9 cellular contexts compared by ENCODE assay signal in the genomic region with DNA sequence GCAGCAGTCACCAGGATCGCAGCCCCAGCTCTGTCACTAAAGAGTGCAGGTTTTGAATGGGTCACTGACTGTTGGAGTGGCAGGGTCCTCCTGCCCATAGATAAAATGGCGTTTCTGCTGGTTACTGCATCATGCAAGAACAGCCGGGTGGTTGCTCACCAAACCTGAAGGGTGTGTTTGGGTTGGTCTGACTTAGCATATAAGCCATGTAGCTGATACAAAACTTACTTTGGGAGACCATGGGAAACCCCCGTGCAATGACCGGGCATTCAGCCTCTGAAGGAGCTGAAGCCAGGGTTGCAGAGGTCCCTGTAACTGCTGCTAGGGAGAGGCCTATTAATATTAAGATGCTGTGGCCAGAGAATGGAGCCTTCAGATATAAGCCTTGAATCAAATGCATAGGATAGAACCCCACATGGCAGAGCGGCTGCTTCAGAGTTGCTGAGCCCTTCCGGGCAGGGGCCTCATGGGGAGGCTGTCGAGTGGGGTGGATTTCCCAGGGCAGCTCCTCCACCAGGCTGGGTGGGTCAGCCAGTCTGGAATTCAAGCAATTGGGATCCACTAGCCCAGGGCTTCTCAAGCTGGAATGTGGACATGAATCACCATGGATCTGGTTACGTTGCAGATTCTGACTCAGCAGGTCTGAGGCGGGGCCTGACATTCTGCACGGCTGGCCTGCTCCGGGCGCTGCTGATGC.
DNase-seq lines count a peak whose midpoint lies in the region; ATAC-seq and TF ChIP-seq lines count a peak whose summit lies in the region.
"Had no signal": no experiment of that assay in that cellular context is flagged by ENCODE, and none has a peak within 500 bp of the region (broad histone marks: within the 10 kb centered on the region; RNA-seq: fewer than 3 reads in every experiment).

No MANE protein-coding gene starts in this region.

- H3K4me1 ChIP-seq in SJCRH30 = peaks cover 21% of the 10 kb centered on the region

- no peaks in the 10 kb centered on the region for H3K27me3 ChIP-seq in SJCRH30

- DNase-seq in GOT3 (lab: John Stamatoyannopoulos, UW) = peak; percentile 42
- peak; percentile 75 to 77 for DNase-seq in SJCRH30
- DNase-seq in fibroblast of mammary gland (ENCODE audit: low read depth) = peak; percentile 92
- no peak for DNase-seq in sciatic nerve (ENCODE audit: low spot score)
- DNase-seq in inferior parietal cortex (ENCODE audit: extremely low spot score) = no peak
- no peak for DNase-seq in DMS79 (lab: John Stamatoyannopoulos, UW)

- peak; percentile 24 for ATAC-seq in sciatic nerve
- no peak for ATAC-seq in GM18870 (IDR thresholded peaks at IDR 0.05; ENCODE audit: unreplicated experiment)
- ATAC-seq in HG02981 (IDR thresholded peaks at IDR 0.05; ENCODE audit: unreplicated experiment) = no peak

- peak overlapping the region; percentile 43 for H3K27ac ChIP-seq in SJCRH30
- H3K27ac ChIP-seq: KMS-11 had no signal

- no peaks in the 10 kb centered on the region for H3K9me3 ChIP-seq in SJCRH30 (replicated peaks)

- intact Hi-C loops in sciatic nerve (cut with DNase I) = no loop called here

- no peaks in the 10 kb centered on the region for H3K36me3 ChIP-seq in SJCRH30

- H3K4me3 ChIP-seq in SJCRH30 = no peak overlapping the region
- no peak overlapping the region for H3K4me3 ChIP-seq in fibroblast of mammary gland (ENCODE audit: control insufficient read depth, low read depth, low read length)

- peak; percentile 12 for TF ChIP-seq CTCF in fibroblast of mammary gland (conservative IDR thresholded peaks at IDR 0.05; ENCODE audit: control insufficient read depth, insufficient read depth, low read depth, low read length)

Comparison
In these comparisons a context has a peak if more than half of its experiments do, and no peak if none do; other contexts are left out.
1. DNase-seq: peak in GOT3 (single experiment), SJCRH30 (2 of 2) and fibroblast of mammary gland (single experiment); none in sciatic nerve (single experiment), inferior parietal cortex (single experiment) and DMS79 (single experiment).